8 cellular contexts compared by ENCODE assay signal in the genomic region with DNA sequence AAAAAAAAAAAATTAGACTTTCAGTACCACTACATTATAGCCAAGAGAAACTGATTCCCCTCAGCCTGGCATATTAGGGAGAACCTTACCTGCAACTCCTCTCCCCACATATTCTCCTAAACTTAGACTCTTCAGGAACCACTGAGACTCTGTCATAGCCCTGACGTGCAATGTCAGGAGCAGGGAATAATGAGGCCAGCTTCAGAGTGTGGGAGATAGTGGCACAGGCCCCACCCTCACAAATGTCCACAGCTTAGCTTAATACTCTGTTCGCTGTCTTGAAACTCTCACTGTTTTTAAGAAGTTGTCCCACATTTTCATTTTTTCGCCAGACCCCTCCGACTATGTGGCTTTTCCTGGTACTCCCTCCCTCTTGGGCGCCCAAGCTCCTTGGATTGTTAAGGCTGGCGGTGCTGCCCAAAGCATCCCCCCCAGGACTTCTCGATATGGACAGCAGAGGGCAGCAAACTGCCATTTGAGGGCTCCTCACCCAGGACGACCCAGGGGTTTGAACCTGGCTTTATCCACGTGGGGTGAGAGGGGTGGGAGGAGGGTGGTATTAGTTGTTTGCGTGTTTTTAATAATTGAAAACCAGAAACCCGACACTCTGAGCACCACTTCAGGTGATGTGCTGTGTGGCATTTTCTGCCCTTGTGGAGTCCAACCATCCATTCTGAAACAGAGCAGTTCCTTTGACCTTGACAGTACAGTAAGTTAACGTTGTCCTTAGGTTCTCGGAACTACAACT. TPM values are rescaled to one million over a fixed set of nuclear protein-coding genes. Genes with fewer than 3 reads are reported as not detected.
A peak's percentile ranks its signal among the peaks of the same experiment; 100 is the strongest.
DNase-seq lines count a peak whose midpoint lies in the region; ATAC-seq, FAIRE-seq and TF ChIP-seq lines count a peak whose summit lies in the region.

No MANE protein-coding gene starts in this region.

- H3K9me3 Mint-ChIP-seq in memory B cell, result no peaks in the 10 kb centered on the region

- no peak overlapping the region for H3K27ac Mint-ChIP-seq in memory B cell

- H3K27ac ChIP-seq in dorsolateral prefrontal cortex, result no peak overlapping the region

- H3K4me3 ChIP-seq in dorsolateral prefrontal cortex, result no peak overlapping the region

- intact Hi-C loops in dorsolateral prefrontal cortex (cut with DNase I), result loop anchor here (1.0 to 10.0 kb wide), 5 partner anchors 188 to 632 kb away; no protein-coding TSS in a partner anchor

- no peaks in the 10 kb centered on the region for H3K36me3 Mint-ChIP-seq in memory B cell

- ATAC-seq in HG02973 (IDR thresholded peaks at IDR 0.05; ENCODE audit: unreplicated experiment), result peak; percentile 86
- peak; percentile 68 for ATAC-seq in memory B cell (ENCODE audit: low read depth)

- H3K4me1 Mint-ChIP-seq in memory B cell, result no peaks in the 10 kb centered on the region

- no peak for TF ChIP-seq POLR2A in GM12891 (IDR thresholded peaks at IDR 0.05; ENCODE audit: low read depth, low read length)

- peak; percentile 5 for FAIRE-seq in GM12891 (lab: Jason Lieb, UNC)

- H3K4me3 Mint-ChIP-seq in memory B cell, result no peak overlapping the region

- TF ChIP-seq CTCF in dorsolateral prefrontal cortex (IDR thresholded peaks at IDR 0.05 in 54 of 56, conservative IDR thresholded peaks at IDR 0.05 in 2 of 56; ENCODE audit: low read depth in 1 of 56, partially characterized antibody in 56 of 56), result peak; percentile 64 to 97 (median 89)

- H3K27me3 Mint-ChIP-seq in memory B cell, result peaks cover 6% of the 10 kb centered on the region

- H3K27me3 ChIP-seq in dorsolateral prefrontal cortex, result peaks cover 0 to 15% (median 0%) of the 10 kb centered on the region in 45 donors

- DNase-seq in A172 (ENCODE audit: low spot score) (peak; percentile 56), GM12891 (ENCODE audit: insufficient read length, low spot score) (peak; percentile 72), NCI-H345 (lab: John Stamatoyannopoulos, UW) (peak; percentile 75), dorsolateral prefrontal cortex (peak; percentile 53 to 76 (median 62)), memory B cell (ENCODE audit: low spot score in 2 of 2) (peak; percentile 44 to 55)
- DNase-seq in activated CD4-positive, alpha-beta T cell treated with anti-CD3 and anti-CD28 coated beads, Interleukin-2, amount 50 U/mL, for 24 hours (ENCODE audit: low read depth in 1 of 2, low spot score in 1 of 2), result peak; percentile 32 to 48
- DNase-seq in stimulated activated CD8-positive, alpha-beta memory T cell treated with anti-CD3 and anti-CD28 coated beads, Interleukin-15, amount 100 ng/mL, for 48 hours (ENCODE audit: low read depth in 2 of 2), result peak; percentile 32 to 53

TF ChIP-seq in GM12891, 5 proteins besides CTCF, POLR2A, EP300 and RAD21:
- no peak for TF ChIP-seq TAF1 (IDR thresholded peaks at IDR 0.05; ENCODE audit: low read depth, low read length)
- no peak for TF ChIP-seq POU2F2 (IDR thresholded peaks at IDR 0.05; ENCODE audit: low read depth, low read length)
- no peak for TF ChIP-seq PAX5 (IDR thresholded peaks at IDR 0.05; ENCODE audit: insufficient read depth, low read length, severe bottlenecking)
- TF ChIP-seq POLR2AphosphoS5 (IDR thresholded peaks at IDR 0.05; ENCODE audit: low read depth, low read length), result no peak

RNA-seq across cellular contexts. Expression of a gene that starts 45.2 kb away (rescaled TPM):
- not detected in 2 replicates for total RNA-seq in A172 (2014; rRNA removed; shearing (Covaris generic))
- polyA plus RNA-seq in GM12891 (2012; ENCODE audit: low read depth, missing spikeins), result not detected
- total RNA-seq in dorsolateral prefrontal cortex, result 1 to 10 TPM in 25 of 120 experiments, under 1 TPM in 84, not detected in 11; 0.19 to 2.1 (median 0.63) TPM
